In genomic region chr22:50186789-50187523, GRCh38 we compare ENCODE assay signal across 8 cellular contexts. TPM values are rescaled to one million over a fixed set of nuclear protein-coding genes. Genes with fewer than 3 reads are reported as not detected.
A peak's percentile ranks its signal among the peaks of the same experiment; 100 is the strongest.
DNase-seq lines count a peak whose midpoint lies in the region; ATAC-seq and TF ChIP-seq lines count a peak whose summit lies in the region.

No MANE protein-coding gene starts in this region.

- H3K9ac ChIP-seq in SK-N-MC (ENCODE audit: insufficient read length) (peak overlapping the region; percentile 88), neuronal stem cell (ENCODE audit: low read depth, low read length, poor library complexity) (peak overlapping the region; percentile 93)

- peak overlapping the region; percentile 94 for H3K18ac ChIP-seq in neuronal stem cell (ENCODE audit: low read length)

- ATAC-seq in sciatic nerve, result no peak

- peak overlapping the region; percentile 83 for H2AFZ ChIP-seq in neuronal stem cell (ENCODE audit: low read length)

- no peak overlapping the region for H3K4ac ChIP-seq in neuronal stem cell (ENCODE audit: low read length)

- no peak overlapping the region for H3K14ac ChIP-seq in neuronal stem cell (ENCODE audit: low read length)

- TF ChIP-seq EP300 in esophagus muscularis mucosa (IDR thresholded peaks at IDR 0.05), result no peak

- peak; percentile 15 for TF ChIP-seq POLR2A in GM15510 (IDR thresholded peaks at IDR 0.05; ENCODE audit: borderline replicate concordance, extremely low read depth, insufficient read length)
- no peak for TF ChIP-seq POLR2A in esophagus muscularis mucosa (IDR thresholded peaks at IDR 0.05; ENCODE audit: low read depth)

- no peak overlapping the region for H2BK15ac ChIP-seq in neuronal stem cell (ENCODE audit: low read length)

- no peaks in the 10 kb centered on the region for H3K9me3 ChIP-seq in SK-N-MC (ENCODE audit: low read depth, low read length)
- no peaks in the 10 kb centered on the region for H3K9me3 ChIP-seq in esophagus muscularis mucosa
- no peaks in the 10 kb centered on the region for H3K9me3 ChIP-seq in neuronal stem cell (replicated peaks in 1 of 2; ENCODE audit: control insufficient read depth in 2 of 2, insufficient read depth in 1 of 2, low read depth in 1 of 2, low read length in 2 of 2)

- peaks cover 2% of the 10 kb centered on the region; the same call in 1 of the 2 replicates for H3K36me3 ChIP-seq in SK-N-MC (ENCODE audit: insufficient read depth, low read length)
- peaks cover 0 to 1% (median 0%) of the 10 kb centered on the region in 4 donors for H3K36me3 ChIP-seq in esophagus muscularis mucosa
- peaks cover 0 to 3% of the 10 kb centered on the region in 2 donors for H3K36me3 ChIP-seq in neuronal stem cell (replicated peaks in 1 of 2; ENCODE audit: control insufficient read depth in 2 of 2, insufficient read depth in 2 of 2, low read length in 2 of 2)

- no peak overlapping the region for H3K27ac ChIP-seq in SK-N-MC
- peak overlapping the region; percentile 69 to 75 (median 73) for H3K27ac ChIP-seq in esophagus muscularis mucosa (replicated peaks in 1 of 4)
- H3K27ac ChIP-seq in neuronal stem cell (replicated peaks; ENCODE audit: low read length), result no peak overlapping the region

- H3K4me2 ChIP-seq in neuronal stem cell (ENCODE audit: insufficient read depth, low read length, poor library complexity, severe bottlenecking), result peak overlapping the region; percentile 74

- H4K91ac ChIP-seq in neuronal stem cell (ENCODE audit: low read depth, low read length, poor library complexity), result no peak overlapping the region

- no peaks in the 10 kb centered on the region for H3K27me3 ChIP-seq in esophagus muscularis mucosa
- H3K27me3 ChIP-seq in neuronal stem cell (ENCODE audit: control insufficient read depth in 3 of 3, insufficient read depth in 3 of 3, low read depth in 1 of 3, low read length in 3 of 3), result peaks cover 0 to 12% (median 0%) of the 10 kb centered on the region in 3 experiments

- peak overlapping the region; percentile 47 for H2AK5ac ChIP-seq in neuronal stem cell (ENCODE audit: low read depth, low read length)

- DNase-seq in SK-N-MC (ENCODE audit: low read depth, low spot score) (no peak), esophagus muscularis mucosa (ENCODE audit: extremely low spot score) (no peak), neuronal stem cell (ENCODE audit: low spot score) (no peak), sciatic nerve (ENCODE audit: low spot score) (no peak), pons (ENCODE audit: low spot score) (no peak), amniotic stem cell (lab: John Stamatoyannopoulos, UW) (no peak)
- no peak for DNase-seq in activated effector memory CD4-positive, alpha-beta T cell treated with anti-CD3 and anti-CD28 coated beads, Interleukin-2, amount 50 U/mL, for 16 hours

- H3K79me1 ChIP-seq in neuronal stem cell (ENCODE audit: low read depth, low read length), result peaks cover 14% of the 10 kb centered on the region

- intact Hi-C loops in esophagus muscularis mucosa (cut with DNase I), result no loop called here
- intact Hi-C loops in sciatic nerve (cut with DNase I), result no loop called here

- peaks cover 50 to 75% (median 68%) of the 10 kb centered on the region in 4 donors for H3K4me1 ChIP-seq in esophagus muscularis mucosa
- peaks cover 6 to 16% of the 10 kb centered on the region in 2 donors for H3K4me1 ChIP-seq in neuronal stem cell (ENCODE audit: control insufficient read depth in 2 of 2, insufficient read depth in 1 of 2, low read depth in 1 of 2, low read length in 2 of 2)

- H3K23ac ChIP-seq in neuronal stem cell (ENCODE audit: low read depth, low read length, poor library complexity), result peak overlapping the region; percentile 65

- WGBS in esophagus muscularis mucosa, result 47% methylated on average over 12 of the region's 23 CpGs
- WGBS in neuronal stem cell (ENCODE audit: extremely low coverage in 2 of 2, insufficient read length in 2 of 2, insufficient replicate concordance in 1 of 2), 2 donors, result no CpG with 5 or more reads among the region's 23 CpGs

- no peak overlapping the region for H2BK12ac ChIP-seq in neuronal stem cell (ENCODE audit: low read length)

- peak overlapping the region; percentile 35 for H2BK5ac ChIP-seq in neuronal stem cell (ENCODE audit: low read length)

- no peak overlapping the region for H2BK120ac ChIP-seq in neuronal stem cell (ENCODE audit: low read depth, low read length)

- H3K4me3 ChIP-seq in SK-N-MC (peak overlapping the region; percentile 81), esophagus muscularis mucosa (peak overlapping the region; percentile 76 to 87 (median 84)), neuronal stem cell (ENCODE audit: low read length in 2 of 2) (peak overlapping the region; percentile 74 to 87)

- TF ChIP-seq CTCF in esophagus muscularis mucosa (IDR thresholded peaks at IDR 0.05), result no peak

- no peak overlapping the region for H4K8ac ChIP-seq in neuronal stem cell (ENCODE audit: low read depth, low read length)

RNA-seq across cellular contexts. Expression of gene TRABD, which starts 1.2 kb away (rescaled TPM):
- total RNA-seq in esophagus muscularis mucosa (10 to 100 TPM; 18.3 to 31.0 (median 22.3) TPM), sciatic nerve (22.8 TPM)
- 34.5 TPM for polyA plus RNA-seq in neuronal stem cell (2013, experiment 1 of 2)
- polyA plus RNA-seq in neuronal stem cell (2013, experiment 2 of 2), result 33.8 TPM

RNA-seq across cellular contexts. Expression of gene SELENOO, which starts 13.9 kb away (rescaled TPM):
- total RNA-seq in esophagus muscularis mucosa (10 to 100 TPM; 22.4 to 41.0 (median 23.0) TPM), sciatic nerve (22.6 TPM)
- polyA plus RNA-seq in neuronal stem cell (2013, experiment 1 of 2), result 11.5 TPM
- polyA plus RNA-seq in neuronal stem cell (2013, experiment 2 of 2), result 11.4 TPM

RNA-seq across cellular contexts. Expression of gene PANX2, which starts 16.4 kb away (rescaled TPM):
- total RNA-seq in esophagus muscularis mucosa (1 to 10 TPM in 1 of 4 donors, under 1 TPM in 3; 0.33 to 1.0 (median 0.56) TPM), sciatic nerve (0.76 TPM)
- 3.0 TPM for polyA plus RNA-seq in neuronal stem cell (2013, experiment 1 of 2)
- polyA plus RNA-seq in neuronal stem cell (2013, experiment 2 of 2), result 3.1 TPM

RNA-seq across cellular contexts. Expression of gene TUBGCP6, which starts 57.9 kb away (rescaled TPM):
- total RNA-seq in esophagus muscularis mucosa (10 to 100 TPM; 20.2 to 38.0 (median 30.0) TPM), sciatic nerve (47.6 TPM)
- 12.1 TPM for polyA plus RNA-seq in neuronal stem cell (2013, experiment 1 of 2)
- polyA plus RNA-seq in neuronal stem cell (2013, experiment 2 of 2), result 12.1 TPM

Comparison
In these comparisons a context has a peak if more than half of its experiments do, and no peak if none do; other contexts are left out.
1. H3K27ac ChIP-seq: peak in esophagus muscularis mucosa (4 of 4); none in SK-N-MC (single experiment) and neuronal stem cell (single experiment).
2. Peak in every context shown above with its lines, with median percentiles within 50 percentile points of each other: H3K4me3 ChIP-seq.